In genomic region chr20:20712474-20713243, GRCh38 we compare ENCODE assay signal across 8 cellular contexts. TPM values are rescaled to one million over a fixed set of nuclear protein-coding genes. Genes with fewer than 3 reads are reported as not detected.
DNase-seq lines count a peak whose midpoint lies in the region; ATAC-seq and TF ChIP-seq lines count a peak whose summit lies in the region.

Gene RALGAPA2, minus strand, starts transcription at chr20:20712644. Its CDS starts 164 bp downstream, at chr20:20712480.

- peak within 1 kb of the TSS; percentile 87 for H3K4me2 ChIP-seq in OCI-LY3 (ENCODE audit: low read length)

- H3K79me2 ChIP-seq in OCI-LY3 (ENCODE audit: low read length): no peaks in the 10 kb centered on the region

- no peaks in the 10 kb centered on the region for H3K9me3 Mint-ChIP-seq in Calu3 (ENCODE audit: low read depth, unreplicated experiment)
- no peaks in the 10 kb centered on the region for H3K9me3 Mint-ChIP-seq in endothelial cell (ENCODE audit: unreplicated experiment)
- no peaks in the 10 kb centered on the region for H3K9me3 Mint-ChIP-seq in mesothelial cell of epicardium

- H3K4me1 Mint-ChIP-seq in Calu3 (ENCODE audit: low read depth, unreplicated experiment) (peaks cover 5% of the 10 kb centered on the region), endothelial cell (ENCODE audit: unreplicated experiment) (peaks cover 18% of the 10 kb centered on the region), mesothelial cell of epicardium (peaks cover 25% of the 10 kb centered on the region)

- CTCF ChIA-PET in Calu3 (lab: Charles Lee): interaction anchor here (0.6 kb wide), 1 partner anchor 761 kb away, joined by 3 read pairs; no protein-coding TSS in a partner anchor

- peak within 1 kb of the TSS; percentile 56 for H3K27ac ChIP-seq in OCI-LY3 (ENCODE audit: low read length)

- peak within 1 kb of the TSS; percentile 88 for H3K4me3 ChIP-seq in OCI-LY3 (ENCODE audit: low read length)

- H2AFZ ChIP-seq in OCI-LY3 (ENCODE audit: low read depth, low read length): peak within 1 kb of the TSS; percentile 97

- peaks cover 21% of the 10 kb centered on the region for H3K4me1 ChIP-seq in OCI-LY3 (ENCODE audit: low read length)

- H3K27me3 ChIP-seq in OCI-LY3 (ENCODE audit: low read depth, low read length): no peaks in the 10 kb centered on the region

- BruUV-seq in Calu3 (replicated peaks; lab: Mats Ljungman, UMichigan): no TSS peak

- H3K36me3 ChIP-seq in OCI-LY3 (replicated peaks; ENCODE audit: low read depth, low read length): no peaks in the 10 kb centered on the region

- H3K27me3 Mint-ChIP-seq in Calu3 (ENCODE audit: unreplicated experiment) (no peaks in the 10 kb centered on the region), endothelial cell (ENCODE audit: unreplicated experiment) (peaks cover 3% of the 10 kb centered on the region), mesothelial cell of epicardium (ENCODE audit: low read depth) (no peaks in the 10 kb centered on the region)

- H3K36me3 Mint-ChIP-seq in Calu3 (ENCODE audit: insufficient read depth, unreplicated experiment) (peaks cover 24% of the 10 kb centered on the region), endothelial cell (ENCODE audit: low read depth, unreplicated experiment) (no peaks in the 10 kb centered on the region), mesothelial cell of epicardium (no peaks in the 10 kb centered on the region)

- no peaks in the 10 kb centered on the region for H3K9me3 ChIP-seq in OCI-LY3 (ENCODE audit: insufficient read depth, low read length)

- peak within 1 kb of the TSS; percentile 74 for H3K4me3 Mint-ChIP-seq in Calu3 (ENCODE audit: low read depth, unreplicated experiment)
- H3K4me3 Mint-ChIP-seq in endothelial cell (ENCODE audit: unreplicated experiment): peak within 1 kb of the TSS; percentile 93
- H3K4me3 Mint-ChIP-seq in mesothelial cell of epicardium: peak within 1 kb of the TSS; percentile 80

- peak; percentile 97 for ATAC-seq in GM21515 (IDR thresholded peaks at IDR 0.05; ENCODE audit: unreplicated experiment)

- peak within 1 kb of the TSS; percentile 64 for H3K9ac ChIP-seq in OCI-LY3 (ENCODE audit: low read length)

- TF ChIP-seq CTCF in Calu3 (IDR thresholded peaks at IDR 0.05; ENCODE audit: unreplicated experiment) (no peak), OCI-LY3 (IDR thresholded peaks at IDR 0.05; ENCODE audit: low read depth, low read length) (no peak), endothelial cell (IDR thresholded peaks at IDR 0.05; ENCODE audit: unreplicated experiment) (no peak), mesothelial cell of epicardium (IDR thresholded peaks at IDR 0.05; ENCODE audit: unreplicated experiment) (no peak)

- no peaks in the 10 kb centered on the region for H4K20me1 ChIP-seq in OCI-LY3 (ENCODE audit: insufficient read depth, low read length)

- H3K27ac Mint-ChIP-seq in Calu3 (ENCODE audit: unreplicated experiment): peak within 1 kb of the TSS; percentile 58
- peak within 1 kb of the TSS; percentile 91 for H3K27ac Mint-ChIP-seq in endothelial cell (ENCODE audit: unreplicated experiment)
- H3K27ac Mint-ChIP-seq in mesothelial cell of epicardium: peak within 1 kb of the TSS; percentile 93

- DNase-seq in Calu3 (peak; percentile 84), HuH-7 (ENCODE audit: low spot score) (peak; percentile 96), endothelial cell (ENCODE audit: low spot score) (peak; percentile 96), mesothelial cell of epicardium (ENCODE audit: low spot score in 2 of 2, unreplicated experiment in 2 of 2) (peak; percentile 96)
- peak; percentile 94 for DNase-seq in activated CD8-positive, alpha-beta memory T cell treated with anti-CD3 and anti-CD28 coated beads, Interleukin-2, amount 50 U/mL, for 48 hours
- peak; percentile 89 to 90 for DNase-seq in stimulated activated CD8-positive, alpha-beta memory T cell treated with anti-CD3 and anti-CD28 coated beads, Interleukin-15, amount 100 ng/mL, for 48 hours (ENCODE audit: low read depth in 2 of 2)

- intact Hi-C loops in Calu3 (cut with micrococcal nuclease; ENCODE audit: unreplicated experiment): loop anchor here (10.0 kb wide), 1 partner anchor 48 kb away; no protein-coding TSS in a partner anchor

RNA-seq across cellular contexts. Expression of gene RALGAPA2, which starts in this region (rescaled TPM):
- 26.3 and 28.5 TPM in 2 replicates for total RNA-seq in Calu3 (2022)
- total RNA-seq in endothelial cell (ENCODE audit: unreplicated experiment): 30.3 TPM
- 26.8 to 27.8 TPM (median 27.5 TPM) in 3 replicates for total RNA-seq in mesothelial cell of epicardium

Comparison
In these comparisons a context has a peak if more than half of its experiments do, and no peak if none do; other contexts are left out.
1. Peak in every context shown above with its lines: DNase-seq, ATAC-seq, H3K4me3 ChIP-seq and H3K27ac ChIP-seq.